In the genomic region with DNA sequence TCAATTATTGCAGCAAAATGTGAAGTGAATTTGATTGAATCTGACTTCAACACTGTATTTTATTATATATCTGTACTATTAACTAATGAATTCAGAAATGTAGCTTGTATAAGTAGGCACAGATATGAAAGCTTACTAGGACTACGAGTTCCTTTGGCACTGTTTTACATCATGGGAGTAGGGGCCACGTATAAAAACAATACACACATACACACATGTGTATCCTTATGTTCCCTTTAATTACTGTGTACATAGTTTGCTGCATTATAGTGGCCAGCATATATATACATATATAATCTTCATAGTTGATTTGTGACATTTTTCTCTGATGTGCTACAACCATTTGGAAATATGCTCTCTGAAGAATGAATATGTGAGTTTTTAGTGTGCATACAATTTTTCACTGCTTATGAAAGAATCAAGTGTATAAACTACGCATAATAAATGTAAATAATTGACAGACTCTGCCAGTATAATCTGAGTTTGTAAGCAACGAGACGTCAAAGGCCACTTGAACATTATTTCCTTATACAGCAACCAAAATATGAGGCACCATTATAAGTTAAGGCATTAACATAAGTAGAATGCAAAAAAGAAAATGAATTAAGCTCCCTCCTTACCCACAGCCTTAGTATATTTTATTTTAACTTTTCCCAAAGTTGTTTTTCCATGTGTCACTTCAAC, we compare ENCODE assay signal across 17 cellular contexts.
DNase-seq lines count a peak whose midpoint lies in the region; ATAC-seq and TF ChIP-seq lines count a peak whose summit lies in the region.
"Had no signal": no experiment of that assay in that cellular context is flagged by ENCODE, and none has a peak within 500 bp of the region (broad histone marks: within the 10 kb centered on the region; RNA-seq: fewer than 3 reads in every experiment).

No MANE protein-coding gene starts in this region.

- no peaks in the 10 kb centered on the region for H3K36me3 Mint-ChIP-seq in Calu3 (ENCODE audit: insufficient read depth, unreplicated experiment)
- no peaks in the 10 kb centered on the region for H3K36me3 Mint-ChIP-seq in activated CD4-positive, alpha-beta memory T cell treated with anti-CD3 and anti-CD28 coated beads for 36 hours
- H3K36me3 Mint-ChIP-seq: CD8-positive, alpha-beta T cell had no signal

- H3K4me3 ChIP-seq in SJCRH30 (no peak overlapping the region), mucosa of descending colon (no peak overlapping the region)
- H3K4me3 ChIP-seq: BLaER1 treated with 17β-estradiol and CSF1 and Interleukin-3, amounts not matched to agents 10 nM and 100 nM; GM12878 had no signal

- peak overlapping the region; percentile 24 for H3K4me3 Mint-ChIP-seq in Calu3 (ENCODE audit: low read depth, unreplicated experiment)
- no peak overlapping the region for H3K4me3 Mint-ChIP-seq in activated CD4-positive, alpha-beta memory T cell treated with anti-CD3 and anti-CD28 coated beads for 36 hours
- H3K4me3 Mint-ChIP-seq: B cell; CD8-positive, alpha-beta T cell; H9 had no signal

- H3K27me3 ChIP-seq in SJCRH30: no peaks in the 10 kb centered on the region
- H3K27me3 ChIP-seq: BLaER1 treated with 17β-estradiol and CSF1 and Interleukin-3, amounts not matched to agents 10 nM and 100 nM had no signal

- no peaks in the 10 kb centered on the region for H3K9me3 Mint-ChIP-seq in Calu3 (ENCODE audit: low read depth, unreplicated experiment)
- H3K9me3 Mint-ChIP-seq in activated CD4-positive, alpha-beta memory T cell treated with anti-CD3 and anti-CD28 coated beads for 36 hours: no peaks in the 10 kb centered on the region
- H3K9me3 Mint-ChIP-seq: CD8-positive, alpha-beta T cell; H9 had no signal

- intact Hi-C loops in Calu3 (cut with micrococcal nuclease; ENCODE audit: unreplicated experiment): no loop called here
- intact Hi-C loops in mucosa of descending colon (cut with DNase I, micrococcal nuclease): no loop called here
- intact Hi-C loops in activated CD4-positive, alpha-beta memory T cell treated with anti-CD3 and anti-CD28 coated beads for 36 hours (cut with micrococcal nuclease): no loop called here

- peaks cover 29% of the 10 kb centered on the region for H3K4me1 Mint-ChIP-seq in Calu3 (ENCODE audit: low read depth, unreplicated experiment)
- no peaks in the 10 kb centered on the region for H3K4me1 Mint-ChIP-seq in activated CD4-positive, alpha-beta memory T cell treated with anti-CD3 and anti-CD28 coated beads for 36 hours (ENCODE audit: low read depth)
- H3K4me1 Mint-ChIP-seq: B cell, H9 had no signal

- peak; percentile 91 for ATAC-seq in mucosa of descending colon
- ATAC-seq: CD8-positive, alpha-beta T cell; GM12878 had no signal

- CTCF ChIA-PET in Calu3 (lab: Charles Lee): no interaction called here
- CTCF ChIA-PET in RWPE1 (lab: Yijun Ruan, JAX): no interaction called here
- CTCF ChIA-PET in activated CD4-positive, alpha-beta memory T cell treated with anti-CD3 and anti-CD28 coated beads for 36 hours (lab: Charles Lee): no interaction called here

- H3K9me3 ChIP-seq in SJCRH30 (replicated peaks) (no peaks in the 10 kb centered on the region), mucosa of descending colon (no peaks in the 10 kb centered on the region)

- peak overlapping the region; percentile 43 for H3K27ac ChIP-seq in SJCRH30
- H3K27ac ChIP-seq in RWPE1: no peak overlapping the region
- H3K27ac ChIP-seq: BLaER1 treated with 17β-estradiol and CSF1 and Interleukin-3, amounts not matched to agents 10 nM and 100 nM had no signal

- no peaks in the 10 kb centered on the region for H3K27me3 Mint-ChIP-seq in Calu3 (ENCODE audit: unreplicated experiment)
- H3K27me3 Mint-ChIP-seq in activated CD4-positive, alpha-beta memory T cell treated with anti-CD3 and anti-CD28 coated beads for 36 hours: no peaks in the 10 kb centered on the region
- H3K27me3 Mint-ChIP-seq: B cell had no signal

- peak overlapping the region; percentile 74 for H3K27ac Mint-ChIP-seq in Calu3 (ENCODE audit: unreplicated experiment)
- no peak overlapping the region for H3K27ac Mint-ChIP-seq in activated CD4-positive, alpha-beta memory T cell treated with anti-CD3 and anti-CD28 coated beads for 36 hours
- H3K27ac Mint-ChIP-seq: B cell; CD8-positive, alpha-beta T cell; H9 had no signal

- no TSS peak for BruUV-seq in Calu3 (replicated peaks; lab: Mats Ljungman, UMichigan)

- H3K36me3 ChIP-seq in SJCRH30 (no peaks in the 10 kb centered on the region), mucosa of descending colon (ENCODE audit: low read depth) (no peaks in the 10 kb centered on the region)
- H3K36me3 ChIP-seq: BLaER1 treated with 17β-estradiol and CSF1 and Interleukin-3, amounts not matched to agents 10 nM and 100 nM had no signal

- peaks cover 14% of the 10 kb centered on the region for H3K4me1 ChIP-seq in SJCRH30
- peaks cover 17% of the 10 kb centered on the region for H3K4me1 ChIP-seq in mucosa of descending colon (ENCODE audit: low read depth)
- H3K4me1 ChIP-seq: BLaER1 treated with 17β-estradiol and CSF1 and Interleukin-3, amounts not matched to agents 10 nM and 100 nM had no signal

- POLR2A ChIA-PET in RWPE1 (lab: Yijun Ruan, JAX; ENCODE audit: low non-redundant PET): no interaction called here
- POLR2A ChIA-PET in activated CD4-positive, alpha-beta memory T cell treated with anti-CD3 and anti-CD28 coated beads for 36 hours (lab: Charles Lee): no interaction called here

- TF ChIP-seq CTCF in Calu3 (IDR thresholded peaks at IDR 0.05; ENCODE audit: unreplicated experiment) (no peak), mucosa of descending colon (IDR thresholded peaks at IDR 0.05) (no peak), RWPE1 (conservative IDR thresholded peaks at IDR 0.05; ENCODE audit: low read depth) (no peak)

- DNase-seq in Calu3 (no peak), SJCRH30 (no peak), mucosa of descending colon (no peak), RWPE1 (ENCODE audit: low spot score) (no peak), NCI-H2029 treated with DMSO at 0.1 percent for 48 hours (lab: John Stamatoyannopoulos, UW) (no peak)
- DNase-seq in effector CD4-positive, alpha-beta T cell: no peak
- DNase-seq in activated CD4-positive, alpha-beta memory T cell treated with anti-CD3 and anti-CD28 coated beads for 36 hours: no peak
- DNase-seq: 8988T; CD8-positive, alpha-beta T cell; DMS 273 treated with DMSO at 0.1 percent for 48 hours; DMS53; DND-41; EL; H9 had no signal
